Comparison of ENCODE assay signal across 1 cellular context in genomic region chr10:123014772-123015171, GRCh38.
TF ChIP-seq lines count a peak whose summit lies in the region.

No MANE protein-coding gene starts in this region.

TF ChIP-seq in H1, 55 proteins besides CTCF, POLR2A, EP300 and RAD21:
- TF ChIP-seq NRF1 (IDR thresholded peaks at IDR 0.05; ENCODE audit: low read depth, low read length) = no peak
- no peak for TF ChIP-seq SUZ12 (IDR thresholded peaks at IDR 0.05; ENCODE audit: low read length)
- TF ChIP-seq ZNF274 (IDR thresholded peaks at IDR 0.05; ENCODE audit: borderline replicate concordance, extremely low read depth, low read length) = no peak
- TF ChIP-seq NANOG (IDR thresholded peaks at IDR 0.05; ENCODE audit: insufficient read depth, low read depth, low read length, poor library complexity, severe bottlenecking) = no peak
- no peak for TF ChIP-seq KDM4A (IDR thresholded peaks at IDR 0.05; ENCODE audit: low read depth, low read length, severe bottlenecking)
- no peak for TF ChIP-seq SIRT6 (IDR thresholded peaks at IDR 0.05; ENCODE audit: low read length)
- no peak for TF ChIP-seq SP4 (IDR thresholded peaks at IDR 0.05; ENCODE audit: low read length)
- no peak for TF ChIP-seq YY1 (IDR thresholded peaks at IDR 0.05; ENCODE audit: low read depth, low read length)
- no peak for TF ChIP-seq TCF12 (IDR thresholded peaks at IDR 0.05; ENCODE audit: low read depth, low read length)
- TF ChIP-seq CHD1 (IDR thresholded peaks at IDR 0.05; ENCODE audit: low read depth, low read length) = no peak
- no peak for TF ChIP-seq CREB1 (IDR thresholded peaks at IDR 0.05)
- no peak for TF ChIP-seq MAX (IDR thresholded peaks at IDR 0.05)
- no peak for TF ChIP-seq SIN3A (conservative IDR thresholded peaks at IDR 0.05 in 1 of 2, IDR thresholded peaks at IDR 0.05 in 1 of 2; ENCODE audit: low read depth in 1 of 2, low read length in 2 of 2)
- no peak for TF ChIP-seq CHD2 (IDR thresholded peaks at IDR 0.05; ENCODE audit: low read length)
- TF ChIP-seq POU5F1 (IDR thresholded peaks at IDR 0.05; ENCODE audit: low read depth, low read length) = no peak
